ENCODE assay signal across 24 cellular contexts in genomic region chr4:150725957-150726523, GRCh38.
DNase-seq lines count a peak whose midpoint lies in the region; ATAC-seq, FAIRE-seq and TF ChIP-seq lines count a peak whose summit lies in the region.
"Had no signal": no experiment of that assay in that cellular context is flagged by ENCODE, and none has a peak within 500 bp of the region (broad histone marks: within the 10 kb centered on the region; RNA-seq: fewer than 3 reads in every experiment).

No MANE protein-coding gene starts in this region.

- no peak overlapping the region for H3K18ac ChIP-seq in H9 (ENCODE audit: insufficient read length, low read depth, low read length)

- peaks cover 18 to 30% (median 30%) of the 10 kb centered on the region in 3 experiments for H3K36me3 Mint-ChIP-seq in H9 (ENCODE audit: insufficient read depth in 1 of 3, low read depth in 3 of 3)

- H3K4ac ChIP-seq in H9 (ENCODE audit: low read depth, low read length) = no peak overlapping the region

- intact Hi-C loops in K562 (cut with micrococcal nuclease) = no loop called here

- H2AFZ ChIP-seq in K562 (ENCODE audit: low read depth, low read length) (no peak overlapping the region), H9 (ENCODE audit: low read length) (no peak overlapping the region)
- H2AFZ ChIP-seq: GM23338 had no signal

- H3K4me3 ChIP-seq in K562 = no peak overlapping the region
- H3K4me3 ChIP-seq in small intestine (ENCODE audit: low read depth in 1 of 2, low read length in 2 of 2) = no peak overlapping the region
- H3K4me3 ChIP-seq: A549; BLaER1 treated with 17β-estradiol and CSF1 and Interleukin-3, amounts not matched to agents 10 nM and 100 nM; GM12878; GM23338 had no signal

- 70% methylated on average over 4 of the region's 4 CpGs for WGBS in K562 (ENCODE audit: insufficient coverage, low coverage, missing lambda C conversion rate)
- WGBS in small intestine, 3 donors = 73 to 84% (median 75%) methylated on average over 4 of the region's 4 CpGs
- WGBS in H9 (ENCODE audit: extremely low coverage, insufficient read length, low lambda C conversion rate) = no CpG with 5 or more reads among the region's 4 CpGs

- H3K9me1 ChIP-seq in K562 (ENCODE audit: control insufficient read depth, insufficient read depth, low read length) = no peaks in the 10 kb centered on the region

- POLR2A ChIA-PET in K562 (lab: Yijun Ruan, JAX) = no interaction called here

- peak; percentile 46 for FAIRE-seq in GM12892 (lab: Jason Lieb, UNC)
- FAIRE-seq in GM19239 (lab: Jason Lieb, UNC) = peak; percentile 33
- no peak for FAIRE-seq in K562 (lab: Jason Lieb, UNC)
- FAIRE-seq in small intestine (lab: Jason Lieb, UNC) = peak; percentile 68
- FAIRE-seq: A549, D721Med, GM12878 had no signal

- H3K9me3 Mint-ChIP-seq in H9 = peaks cover 6 to 10% of the 10 kb centered on the region in 2 experiments; a peak in 3 of 5 replicates

- no peak overlapping the region for H3K56ac ChIP-seq in H9 (ENCODE audit: insufficient read length, low read depth, low read length)

- H2BK20ac ChIP-seq in H9 (ENCODE audit: low read depth, low read length, poor library complexity, severe bottlenecking) = no peak overlapping the region

- no peak for TF ChIP-seq RAD21 in K562 (CRISPR knock-in tag; conservative IDR thresholded peaks at IDR 0.05 in 1 of 2, IDR thresholded peaks at IDR 0.05 in 1 of 2)

- H3K9ac ChIP-seq in K562 (ENCODE audit: insufficient read depth in 1 of 2, low read depth in 2 of 2, low read length in 2 of 2) = no peak overlapping the region
- no peak overlapping the region for H3K9ac ChIP-seq in H9 (ENCODE audit: extremely low read depth, insufficient read length, low read length)
- H3K9ac ChIP-seq: BLaER1 treated with 17β-estradiol and CSF1 and Interleukin-3, amounts not matched to agents 10 nM and 100 nM had no signal

- no peak overlapping the region for H3K14ac ChIP-seq in H9 (ENCODE audit: insufficient read depth, low read length)

- no peak for TF ChIP-seq POLR2A in GM12892 (IDR thresholded peaks at IDR 0.05; ENCODE audit: low read depth, low read length)
- no peak for TF ChIP-seq POLR2A in K562 (conservative IDR thresholded peaks at IDR 0.05)

- no peak overlapping the region for H3T11ph ChIP-seq in H9 (ENCODE audit: low read length)

- CTCF ChIA-PET in K562 (lab: Yijun Ruan, JAX; ENCODE audit: low intra/inter-chr PET ratio) = no interaction called here

- no peaks in the 10 kb centered on the region for H3K27me3 ChIP-seq in K562 (ENCODE audit: control insufficient read depth in 2 of 2, insufficient read depth in 2 of 2, low read length in 2 of 2)
- H3K27me3 ChIP-seq in small intestine (ENCODE audit: control insufficient read depth in 2 of 2, insufficient read depth in 2 of 2, low read length in 2 of 2) = no peaks in the 10 kb centered on the region
- no peaks in the 10 kb centered on the region for H3K27me3 ChIP-seq in H9 (ENCODE audit: insufficient read depth, low read length)
- H3K27me3 ChIP-seq: BE2C; BLaER1 treated with 17β-estradiol and CSF1 and Interleukin-3, amounts not matched to agents 10 nM and 100 nM had no signal

- H4K91ac ChIP-seq in H9 (ENCODE audit: insufficient read length, low read depth, low read length) = no peak overlapping the region

- in situ Hi-C loops in K562 (cut with MboI) = no loop called here

- H3K4me1 ChIP-seq in K562 (replicated peaks in 1 of 2; ENCODE audit: control insufficient read depth in 2 of 2, insufficient read depth in 2 of 2, low read length in 2 of 2) (no peaks in the 10 kb centered on the region), small intestine (ENCODE audit: control insufficient read depth in 2 of 2, insufficient read depth in 1 of 2, low read depth in 1 of 2, low read length in 1 of 2) (peaks cover 0 to 5% of the 10 kb centered on the region in 2 donors), H9 (ENCODE audit: insufficient read depth, low read length) (no peaks in the 10 kb centered on the region)
- H3K4me1 ChIP-seq: BLaER1 treated with 17β-estradiol and CSF1 and Interleukin-3, amounts not matched to agents 10 nM and 100 nM had no signal

- H2BK15ac ChIP-seq in H9 (ENCODE audit: low read depth, low read length) = no peak overlapping the region

- no peak overlapping the region; a peak in 1 of 7 replicates for H3K27ac Mint-ChIP-seq in H9
- H3K27ac Mint-ChIP-seq: CD14-positive monocyte; CD4-positive, alpha-beta T cell; CD8-positive, alpha-beta memory T cell; GM23338 had no signal

- no peak overlapping the region for H3K4me3 Mint-ChIP-seq in H9
- H3K4me3 Mint-ChIP-seq: CD14-positive monocyte; CD4-positive, alpha-beta T cell; CD8-positive, alpha-beta memory T cell; GM23338 had no signal

- H3K79me2 ChIP-seq in K562 (ENCODE audit: control insufficient read depth, insufficient read depth, low read length) (no peaks in the 10 kb centered on the region), H9 (ENCODE audit: insufficient read depth, low read length) (no peaks in the 10 kb centered on the region)

- H4K20me1 ChIP-seq in K562 (replicated peaks; ENCODE audit: control insufficient read depth, insufficient read depth, low read length) (no peaks in the 10 kb centered on the region), H9 (ENCODE audit: control insufficient read depth, insufficient read depth, insufficient read length) (no peaks in the 10 kb centered on the region)
- H4K20me1 ChIP-seq: BLaER1 treated with 17β-estradiol and CSF1 and Interleukin-3, amounts not matched to agents 10 nM and 100 nM had no signal

- no peak for ATAC-seq in K562
- ATAC-seq: A549, GM12878, GM23338 had no signal

- no TSS peak for BruUV-seq in K562 (replicated peaks; lab: Mats Ljungman, UMichigan)

- H3K23me2 ChIP-seq in H9 (ENCODE audit: insufficient read length, low read depth, low read length, poor library complexity, severe bottlenecking) = no peaks in the 10 kb centered on the region

- no peak overlapping the region for H2BK12ac ChIP-seq in H9 (ENCODE audit: insufficient read length, low read depth, low read length)

- H2AK5ac ChIP-seq in H9 (ENCODE audit: insufficient read length, low read length) = no peak overlapping the region

- no peak overlapping the region for H3K4me2 ChIP-seq in K562 (ENCODE audit: insufficient read depth, low read length)
- no peak overlapping the region for H3K4me2 ChIP-seq in H9 (ENCODE audit: insufficient read depth, insufficient read length, low read length)
- H3K4me2 ChIP-seq: A549; BLaER1 treated with 17β-estradiol and CSF1 and Interleukin-3, amounts not matched to agents 10 nM and 100 nM; GM23338 had no signal

- TF ChIP-seq CTCF in K562 (IDR thresholded peaks at IDR 0.05 in 2 of 3, conservative IDR thresholded peaks at IDR 0.05 in 1 of 3; ENCODE audit: insufficient read depth in 2 of 3, low read depth in 1 of 3, low read length in 3 of 3) = no peak
- TF ChIP-seq CTCF in H9 (conservative IDR thresholded peaks at IDR 0.05) = no peak

- H3K9me3 ChIP-seq in K562 (replicated peaks; ENCODE audit: control insufficient read depth, insufficient read depth, low read depth, low read length) (no peaks in the 10 kb centered on the region), small intestine (ENCODE audit: control insufficient read depth, low read depth) (no peaks in the 10 kb centered on the region), H9 (ENCODE audit: control insufficient read depth, low read depth, low read length) (no peaks in the 10 kb centered on the region)
- H3K9me3 ChIP-seq: A549, BE2C had no signal

- TF ChIP-seq EP300 in K562 (IDR thresholded peaks at IDR 0.05; ENCODE audit: low read length) = no peak

- no peaks in the 10 kb centered on the region for H3K27me3 Mint-ChIP-seq in H9 (ENCODE audit: low read depth)
- H3K27me3 Mint-ChIP-seq: CD4-positive, alpha-beta T cell; CD8-positive, alpha-beta memory T cell had no signal

- H3K27ac ChIP-seq in K562 (ENCODE audit: extremely low read depth, low read depth, low read length) (no peak overlapping the region), small intestine (ENCODE audit: low read depth in 1 of 2, low read length in 1 of 2) (no peak overlapping the region), H9 (ENCODE audit: insufficient read length, low read depth, low read length) (no peak overlapping the region)
- H3K27ac ChIP-seq: A549; BLaER1 treated with 17β-estradiol and CSF1 and Interleukin-3, amounts not matched to agents 10 nM and 100 nM had no signal

- H2BK120ac ChIP-seq in H9 (ENCODE audit: low read depth, low read length, poor library complexity, severe bottlenecking) = no peak overlapping the region

- H3K36me3 ChIP-seq in K562 (ENCODE audit: control insufficient read depth, insufficient read depth, low read length) = peaks cover 1% of the 10 kb centered on the region; the same call in 2 of the 3 replicates
- no peaks in the 10 kb centered on the region for H3K36me3 ChIP-seq in small intestine (ENCODE audit: control insufficient read depth in 2 of 2, insufficient read depth in 2 of 2, low read length in 2 of 2)
- H3K36me3 ChIP-seq: BE2C had no signal

- DNase-seq in GM12892 (ENCODE audit: insufficient read length) = no peak
- DNase-seq in GM19239 (ENCODE audit: insufficient read length, low spot score) = no peak
- DNase-seq in K562 (ENCODE audit: extremely low read depth in 1 of 4, low spot score in 3 of 4) = no peak
- no peak for DNase-seq in small intestine
- no peak for DNase-seq in NCI-H1048 (lab: John Stamatoyannopoulos, UW)
- DNase-seq in H9 = no peak
- no peak for DNase-seq in OCI-M1 (lab: John Stamatoyannopoulos, UW)
- DNase-seq: 8988T; ACHN; AML-193; BE2C; CD4-positive, alpha-beta T cell; CD8-positive, alpha-beta memory T cell; DMS 273 treated with DMSO at 0.1 percent for 48 hours; DMS79; EL; GDM1; HCEC 1CT had no signal

- H2BK5ac ChIP-seq in H9 (ENCODE audit: insufficient read length, low read length) = no peak overlapping the region

- H3K79me1 ChIP-seq in H9 (ENCODE audit: insufficient read depth, low read depth, low read length, poor library complexity, severe bottlenecking) = no peaks in the 10 kb centered on the region

- H3K4me1 Mint-ChIP-seq in H9 = no peaks in the 10 kb centered on the region
- H3K4me1 Mint-ChIP-seq: GM23338 had no signal

- no peak overlapping the region for H4K5ac ChIP-seq in H9 (ENCODE audit: insufficient read length, low read depth, low read length)

- H4K8ac ChIP-seq in H9 (replicated peaks; ENCODE audit: insufficient read length, low read depth, low read length) = no peak overlapping the region

- H3K23ac ChIP-seq in H9 (ENCODE audit: insufficient read length, low read depth, low read length) = no peak overlapping the region

TF ChIP-seq in K562, 482 proteins besides CTCF, POLR2A, EP300 and RAD21 (continues in another document):
- peak; percentile 22 for TF ChIP-seq ZNF280A (IDR thresholded peaks at IDR 0.05; ENCODE audit: low read depth, partially characterized antibody)
